1 cellular context compared by ENCODE assay signal in the genomic region with DNA sequence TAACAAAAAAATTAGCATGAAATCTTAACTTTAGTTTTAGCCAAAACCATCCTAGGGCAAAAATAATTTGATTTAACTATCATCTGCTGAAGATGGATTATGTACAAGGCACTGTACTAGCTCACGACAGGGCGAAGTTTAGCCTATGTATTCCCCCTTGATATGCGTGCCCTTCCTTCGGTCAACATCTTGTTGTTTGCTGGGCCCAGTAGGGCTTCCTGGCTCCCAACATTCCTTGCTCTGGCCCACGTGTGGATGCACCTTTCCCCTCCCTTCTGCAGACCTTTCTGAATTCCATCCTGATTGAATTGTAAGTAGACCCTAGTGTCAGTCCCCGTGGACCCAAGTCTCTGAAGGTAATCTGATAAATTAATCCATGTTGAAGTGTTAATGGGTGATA.
TF ChIP-seq lines count a peak whose summit lies in the region.

No MANE protein-coding gene starts in this region.

TF ChIP-seq in HepG2, 621 proteins besides CTCF, POLR2A, EP300 and RAD21 (continued from another document):
- TF ChIP-seq, protein P1, sequence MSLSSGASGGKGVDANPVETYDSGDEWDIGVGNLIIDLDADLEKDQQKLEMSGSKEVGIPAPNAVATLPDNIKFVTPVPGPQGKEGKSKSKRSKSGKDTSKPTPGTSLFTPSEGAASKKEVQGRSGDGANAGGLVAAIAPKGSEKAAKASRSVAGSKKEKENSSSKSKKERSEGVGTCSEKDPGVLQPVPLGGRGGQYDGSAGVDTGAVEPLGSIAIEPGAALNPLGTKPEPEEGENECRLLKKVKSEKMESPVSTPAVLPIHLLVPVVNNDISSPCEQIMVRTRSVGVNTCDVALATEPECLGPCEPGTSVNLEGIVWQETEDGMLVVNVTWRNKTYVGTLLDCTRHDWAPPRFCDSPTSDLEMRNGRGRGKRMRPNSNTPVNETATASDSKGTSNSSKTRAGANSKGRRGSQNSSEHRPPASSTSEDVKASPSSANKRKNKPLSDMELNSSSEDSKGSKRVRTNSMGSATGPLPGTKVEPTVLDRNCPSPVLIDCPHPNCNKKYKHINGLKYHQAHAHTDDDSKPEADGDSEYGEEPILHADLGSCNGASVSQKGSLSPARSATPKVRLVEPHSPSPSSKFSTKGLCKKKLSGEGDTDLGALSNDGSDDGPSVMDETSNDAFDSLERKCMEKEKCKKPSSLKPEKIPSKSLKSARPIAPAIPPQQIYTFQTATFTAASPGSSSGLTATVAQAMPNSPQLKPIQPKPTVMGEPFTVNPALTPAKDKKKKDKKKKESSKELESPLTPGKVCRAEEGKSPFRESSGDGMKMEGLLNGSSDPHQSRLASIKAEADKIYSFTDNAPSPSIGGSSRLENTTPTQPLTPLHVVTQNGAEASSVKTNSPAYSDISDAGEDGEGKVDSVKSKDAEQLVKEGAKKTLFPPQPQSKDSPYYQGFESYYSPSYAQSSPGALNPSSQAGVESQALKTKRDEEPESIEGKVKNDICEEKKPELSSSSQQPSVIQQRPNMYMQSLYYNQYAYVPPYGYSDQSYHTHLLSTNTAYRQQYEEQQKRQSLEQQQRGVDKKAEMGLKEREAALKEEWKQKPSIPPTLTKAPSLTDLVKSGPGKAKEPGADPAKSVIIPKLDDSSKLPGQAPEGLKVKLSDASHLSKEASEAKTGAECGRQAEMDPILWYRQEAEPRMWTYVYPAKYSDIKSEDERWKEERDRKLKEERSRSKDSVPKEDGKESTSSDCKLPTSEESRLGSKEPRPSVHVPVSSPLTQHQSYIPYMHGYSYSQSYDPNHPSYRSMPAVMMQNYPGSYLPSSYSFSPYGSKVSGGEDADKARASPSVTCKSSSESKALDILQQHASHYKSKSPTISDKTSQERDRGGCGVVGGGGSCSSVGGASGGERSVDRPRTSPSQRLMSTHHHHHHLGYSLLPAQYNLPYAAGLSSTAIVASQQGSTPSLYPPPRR (CRISPR knock-in tag; IDR thresholded peaks at IDR 0.05; ENCODE audit: borderline replicate concordance): no peak
- TF ChIP-seq ELF4 (CRISPR knock-in tag; IDR thresholded peaks at IDR 0.05; ENCODE audit: borderline replicate concordance): no peak
- TF ChIP-seq RBM22 (optimal IDR thresholded peaks at IDR 0.05; ENCODE audit: low read length): peak; percentile 80
- TF ChIP-seq, protein P2, sequence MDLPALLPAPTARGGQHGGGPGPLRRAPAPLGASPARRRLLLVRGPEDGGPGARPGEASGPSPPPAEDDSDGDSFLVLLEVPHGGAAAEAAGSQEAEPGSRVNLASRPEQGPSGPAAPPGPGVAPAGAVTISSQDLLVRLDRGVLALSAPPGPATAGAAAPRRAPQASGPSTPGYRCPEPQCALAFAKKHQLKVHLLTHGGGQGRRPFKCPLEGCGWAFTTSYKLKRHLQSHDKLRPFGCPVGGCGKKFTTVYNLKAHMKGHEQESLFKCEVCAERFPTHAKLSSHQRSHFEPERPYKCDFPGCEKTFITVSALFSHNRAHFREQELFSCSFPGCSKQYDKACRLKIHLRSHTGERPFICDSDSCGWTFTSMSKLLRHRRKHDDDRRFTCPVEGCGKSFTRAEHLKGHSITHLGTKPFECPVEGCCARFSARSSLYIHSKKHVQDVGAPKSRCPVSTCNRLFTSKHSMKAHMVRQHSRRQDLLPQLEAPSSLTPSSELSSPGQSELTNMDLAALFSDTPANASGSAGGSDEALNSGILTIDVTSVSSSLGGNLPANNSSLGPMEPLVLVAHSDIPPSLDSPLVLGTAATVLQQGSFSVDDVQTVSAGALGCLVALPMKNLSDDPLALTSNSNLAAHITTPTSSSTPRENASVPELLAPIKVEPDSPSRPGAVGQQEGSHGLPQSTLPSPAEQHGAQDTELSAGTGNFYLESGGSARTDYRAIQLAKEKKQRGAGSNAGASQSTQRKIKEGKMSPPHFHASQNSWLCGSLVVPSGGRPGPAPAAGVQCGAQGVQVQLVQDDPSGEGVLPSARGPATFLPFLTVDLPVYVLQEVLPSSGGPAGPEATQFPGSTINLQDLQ (CRISPR knock-in tag; IDR thresholded peaks at IDR 0.05): no peak
- no peak for TF ChIP-seq KMT2B (CRISPR knock-in tag; IDR thresholded peaks at IDR 0.05)
- TF ChIP-seq FOXA1 (IDR thresholded peaks at IDR 0.05): no peak
- no peak for TF ChIP-seq FOXA1 (CRISPR knock-in tag; IDR thresholded peaks at IDR 0.05)
- TF ChIP-seq ZNF292 (CRISPR knock-in tag; IDR thresholded peaks at IDR 0.05; ENCODE audit: borderline replicate concordance, low read depth): no peak
- no peak for TF ChIP-seq PAF1 (CRISPR knock-in tag; IDR thresholded peaks at IDR 0.05)
- TF ChIP-seq ZNF569 (CRISPR knock-in tag; IDR thresholded peaks at IDR 0.05; ENCODE audit: borderline replicate concordance): no peak
- 0 out of 2 replicates have a peak, but pooled peaks have one; percentile 35 for TF ChIP-seq POGZ (CRISPR knock-in tag; IDR thresholded peaks at IDR 0.05)
- TF ChIP-seq, protein P3, sequence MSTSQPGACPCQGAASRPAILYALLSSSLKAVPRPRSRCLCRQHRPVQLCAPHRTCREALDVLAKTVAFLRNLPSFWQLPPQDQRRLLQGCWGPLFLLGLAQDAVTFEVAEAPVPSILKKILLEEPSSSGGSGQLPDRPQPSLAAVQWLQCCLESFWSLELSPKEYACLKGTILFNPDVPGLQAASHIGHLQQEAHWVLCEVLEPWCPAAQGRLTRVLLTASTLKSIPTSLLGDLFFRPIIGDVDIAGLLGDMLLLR (CRISPR knock-in tag; IDR thresholded peaks at IDR 0.05): no peak
- TF ChIP-seq SAP130 (CRISPR knock-in tag; IDR thresholded peaks at IDR 0.05; ENCODE audit: low read depth): no peak
- TF ChIP-seq, protein P4, sequence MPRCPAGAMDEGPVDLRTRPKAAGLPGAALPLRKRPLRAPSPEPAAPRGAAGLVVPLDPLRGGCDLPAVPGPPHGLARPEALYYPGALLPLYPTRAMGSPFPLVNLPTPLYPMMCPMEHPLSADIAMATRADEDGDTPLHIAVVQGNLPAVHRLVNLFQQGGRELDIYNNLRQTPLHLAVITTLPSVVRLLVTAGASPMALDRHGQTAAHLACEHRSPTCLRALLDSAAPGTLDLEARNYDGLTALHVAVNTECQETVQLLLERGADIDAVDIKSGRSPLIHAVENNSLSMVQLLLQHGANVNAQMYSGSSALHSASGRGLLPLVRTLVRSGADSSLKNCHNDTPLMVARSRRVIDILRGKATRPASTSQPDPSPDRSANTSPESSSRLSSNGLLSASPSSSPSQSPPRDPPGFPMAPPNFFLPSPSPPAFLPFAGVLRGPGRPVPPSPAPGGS (CRISPR knock-in tag; IDR thresholded peaks at IDR 0.05): no peak
- no peak for TF ChIP-seq BHLHE40 (IDR thresholded peaks at IDR 0.05; ENCODE audit: low read length)
- TF ChIP-seq, protein P5, sequence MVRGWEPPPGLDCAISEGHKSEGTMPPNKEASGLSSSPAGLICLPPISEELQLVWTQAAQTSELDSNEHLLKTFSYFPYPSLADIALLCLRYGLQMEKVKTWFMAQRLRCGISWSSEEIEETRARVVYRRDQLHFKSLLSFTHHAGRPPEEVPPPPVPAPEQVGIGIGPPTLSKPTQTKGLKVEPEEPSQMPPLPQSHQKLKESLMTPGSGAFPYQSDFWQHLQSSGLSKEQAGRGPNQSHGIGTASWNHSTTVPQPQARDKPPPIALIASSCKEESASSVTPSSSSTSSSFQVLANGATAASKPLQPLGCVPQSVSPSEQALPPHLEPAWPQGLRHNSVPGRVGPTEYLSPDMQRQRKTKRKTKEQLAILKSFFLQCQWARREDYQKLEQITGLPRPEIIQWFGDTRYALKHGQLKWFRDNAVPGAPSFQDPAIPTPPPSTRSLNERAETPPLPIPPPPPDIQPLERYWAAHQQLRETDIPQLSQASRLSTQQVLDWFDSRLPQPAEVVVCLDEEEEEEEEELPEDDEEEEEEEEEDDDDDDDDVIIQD (CRISPR knock-in tag; IDR thresholded peaks at IDR 0.05; ENCODE audit: low read depth): peak; percentile 44; the same call in 1 of the 2 replicates
- TF ChIP-seq, protein P6, sequence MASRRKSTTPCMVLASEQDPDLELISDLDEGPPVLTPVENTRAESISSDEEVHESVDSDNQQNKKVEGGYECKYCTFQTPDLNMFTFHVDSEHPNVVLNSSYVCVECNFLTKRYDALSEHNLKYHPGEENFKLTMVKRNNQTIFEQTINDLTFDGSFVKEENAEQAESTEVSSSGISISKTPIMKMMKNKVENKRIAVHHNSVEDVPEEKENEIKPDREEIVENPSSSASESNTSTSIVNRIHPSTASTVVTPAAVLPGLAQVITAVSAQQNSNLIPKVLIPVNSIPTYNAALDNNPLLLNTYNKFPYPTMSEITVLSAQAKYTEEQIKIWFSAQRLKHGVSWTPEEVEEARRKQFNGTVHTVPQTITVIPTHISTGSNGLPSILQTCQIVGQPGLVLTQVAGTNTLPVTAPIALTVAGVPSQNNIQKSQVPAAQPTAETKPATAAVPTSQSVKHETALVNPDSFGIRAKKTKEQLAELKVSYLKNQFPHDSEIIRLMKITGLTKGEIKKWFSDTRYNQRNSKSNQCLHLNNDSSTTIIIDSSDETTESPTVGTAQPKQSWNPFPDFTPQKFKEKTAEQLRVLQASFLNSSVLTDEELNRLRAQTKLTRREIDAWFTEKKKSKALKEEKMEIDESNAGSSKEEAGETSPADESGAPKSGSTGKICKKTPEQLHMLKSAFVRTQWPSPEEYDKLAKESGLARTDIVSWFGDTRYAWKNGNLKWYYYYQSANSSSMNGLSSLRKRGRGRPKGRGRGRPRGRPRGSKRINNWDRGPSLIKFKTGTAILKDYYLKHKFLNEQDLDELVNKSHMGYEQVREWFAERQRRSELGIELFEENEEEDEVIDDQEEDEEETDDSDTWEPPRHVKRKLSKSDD (CRISPR knock-in tag; IDR thresholded peaks at IDR 0.05; ENCODE audit: low read depth): no peak
TF ChIP-seq in HepG2: peak in this region for 3.
